Comparison of ENCODE assay signal across 9 cellular contexts in the genomic region with DNA sequence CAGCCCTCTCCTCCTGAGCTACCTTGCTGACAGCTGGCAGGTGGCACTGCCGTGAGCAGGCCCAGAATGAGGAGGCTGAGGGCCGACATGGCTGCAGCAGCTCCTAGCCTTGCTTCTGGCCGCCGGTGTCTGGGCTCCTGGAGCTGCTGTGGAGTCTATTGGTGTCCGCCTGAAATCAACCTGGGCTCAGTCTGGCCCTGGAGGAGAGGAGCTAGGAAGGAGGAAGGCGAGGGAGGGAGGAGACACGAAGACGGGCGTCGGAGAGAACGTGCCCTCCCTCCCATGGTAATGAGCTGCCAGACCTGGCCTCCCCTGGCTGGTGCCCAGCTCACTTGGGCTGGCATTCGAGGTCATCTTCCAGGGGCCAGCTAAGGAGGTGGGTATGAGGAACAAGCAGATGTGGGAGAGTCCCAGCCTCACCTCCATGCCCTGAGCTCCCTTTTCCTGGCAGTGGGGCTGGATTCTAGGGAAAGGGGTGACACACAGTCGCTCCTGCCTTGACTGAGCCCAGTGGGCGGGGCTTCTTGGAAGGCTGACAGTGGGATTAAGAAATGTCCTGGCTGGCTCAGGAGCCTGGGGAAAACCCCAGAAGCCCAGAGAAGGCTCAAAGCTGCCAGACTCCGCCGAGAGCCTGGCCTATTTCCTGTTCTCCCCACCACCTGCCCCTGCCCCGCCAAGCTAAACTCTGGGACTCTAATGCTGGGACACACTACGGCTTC. TPM values are rescaled to one million over a fixed set of nuclear protein-coding genes. Genes with fewer than 3 reads are reported as not detected.
DNase-seq lines count a peak whose midpoint lies in the region; ATAC-seq and TF ChIP-seq lines count a peak whose summit lies in the region.
"Had no signal": no experiment of that assay in that cellular context is flagged by ENCODE, and none has a peak within 500 bp of the region (broad histone marks: within the 10 kb centered on the region; RNA-seq: fewer than 3 reads in every experiment).

A gene with protein sequence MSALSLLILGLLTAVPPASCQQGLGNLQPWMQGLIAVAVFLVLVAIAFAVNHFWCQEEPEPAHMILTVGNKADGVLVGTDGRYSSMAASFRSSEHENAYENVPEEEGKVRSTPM (minus strand): TSS at position 193 of the 719 bp plus-strand sequence. CDS start 104 bp downstream, at position 89.

- ATAC-seq in HG03442 (IDR thresholded peaks at IDR 0.05; ENCODE audit: unreplicated experiment), result no peak
- no peak for ATAC-seq in GM18909 (IDR thresholded peaks at IDR 0.05; ENCODE audit: poor library complexity, unreplicated experiment)
- no peak for ATAC-seq in HG02870 (IDR thresholded peaks at IDR 0.05; ENCODE audit: unreplicated experiment)
- ATAC-seq in GM21529 (IDR thresholded peaks at IDR 0.05; ENCODE audit: unreplicated experiment), result no peak

- H3K9me3 ChIP-seq in fibroblast of lung (ENCODE audit: control insufficient read depth, insufficient read depth, low read depth, low read length), result no peaks in the 10 kb centered on the region

- peaks cover 2% of the 10 kb centered on the region for H3K4me1 ChIP-seq in fibroblast of lung (ENCODE audit: control insufficient read depth, extremely low read depth, insufficient read depth, low read length)

- no peak within 1 kb of the TSS for H3K27ac ChIP-seq in fibroblast of lung (ENCODE audit: insufficient read depth, low read length)

- no peak within 1 kb of the TSS for H3K4me2 ChIP-seq in fibroblast of lung (ENCODE audit: extremely low read depth, insufficient read depth, low read length)

- H3K4me3 ChIP-seq in fibroblast of lung (replicated peaks in 1 of 4; ENCODE audit: control extremely low read depth in 1 of 4, insufficient read depth in 1 of 4, low read depth in 3 of 4, low read length in 4 of 4), result no peak within 1 kb of the TSS

- H3K36me3 ChIP-seq in fibroblast of lung (ENCODE audit: control insufficient read depth, insufficient read depth, low read length), result no peaks in the 10 kb centered on the region

- DNase-seq in AG08396 (ENCODE audit: low spot score) (peak; percentile 72), NCI-H2029 treated with DMSO at 0.1 percent for 48 hours (lab: John Stamatoyannopoulos, UW) (peak; percentile 20), fibroblast of lung (ENCODE audit: low read depth in 2 of 2) (peak; percentile 50 to 70), myocyte (ENCODE audit: low read depth) (peak; percentile 32)
- DNase-seq: stimulated activated CD4-positive, alpha-beta T cell treated with anti-CD3 and anti-CD28 coated beads, Interleukin-4, amount 100 ng/mL, for 4 hours had no signal

- no peak for TF ChIP-seq CTCF in fibroblast of lung (conservative IDR thresholded peaks at IDR 0.05 in 1 of 2, IDR thresholded peaks at IDR 0.05 in 1 of 2; ENCODE audit: low read depth in 1 of 2, low read length in 2 of 2)

- H3K79me2 ChIP-seq in fibroblast of lung (ENCODE audit: control insufficient read depth, insufficient read depth, low read length), result no peaks in the 10 kb centered on the region

- no peaks in the 10 kb centered on the region for H3K27me3 ChIP-seq in fibroblast of lung (ENCODE audit: control insufficient read depth, insufficient read depth, low read length)

- H4K20me1 ChIP-seq in fibroblast of lung (ENCODE audit: control insufficient read depth, extremely low read depth, insufficient read depth, low read length), result no peaks in the 10 kb centered on the region

- H3K9ac ChIP-seq in fibroblast of lung (ENCODE audit: insufficient read depth, low read length), result no peak within 1 kb of the TSS

- H2AFZ ChIP-seq in fibroblast of lung (ENCODE audit: low read length), result no peak within 1 kb of the TSS

RNA-seq across cellular contexts. Expression of the gene that starts here (rescaled TPM):
- total RNA-seq in fibroblast of lung (not detected in 2 replicates), myocyte (not detected in 2 replicates)
- polyA plus RNA-seq in fibroblast of lung, result not detected in 2 replicates
- polyA plus RNA-seq in fibroblast of lung (2012), result not detected in 2 replicates
- not detected in 2 replicates for polyA minus RNA-seq in fibroblast of lung (ENCODE audit: low replicate concordance)
- not detected for polyA plus RNA-seq in myocyte (2012)

Comparison
In these comparisons a context has a peak if more than half of its experiments do, and no peak if none do; other contexts are left out.
1. Peak in DNase-seq in fibroblast of lung; RNA of the gene not detected or under 1 TPM.
2. Peak in DNase-seq in myocyte; RNA of the gene not detected or under 1 TPM.
3. DNase-seq: peak in every context shown above with its lines; median percentile 72 in AG08396; 60 in fibroblast of lung; 32 in myocyte; 20 in NCI-H2029 treated with DMSO at 0.1 percent for 48 hours.